In genomic region chr22:46061124-46061410, GRCh38 we compare ENCODE assay signal across 13 cellular contexts.
DNase-seq lines count a peak whose midpoint lies in the region; ATAC-seq and TF ChIP-seq lines count a peak whose summit lies in the region.
"Had no signal": no experiment of that assay in that cellular context is flagged by ENCODE, and none has a peak within 500 bp of the region (broad histone marks: within the 10 kb centered on the region; RNA-seq: fewer than 3 reads in every experiment).

No MANE protein-coding gene starts in this region.

- H3K4me3 ChIP-seq in esophagus (ENCODE audit: low read depth in 1 of 2, low read length in 2 of 2) (no peak overlapping the region), osteoblast (ENCODE audit: insufficient read depth, low read length) (peak overlapping the region; percentile 46), upper lobe of left lung (peak overlapping the region in 2 of 4 donors; percentile 25 to 29)

- H3K4me1 Mint-ChIP-seq in T-helper 17 cell, result peaks cover 39% of the 10 kb centered on the region

- TF ChIP-seq POLR2A in upper lobe of left lung (IDR thresholded peaks at IDR 0.05), result no peak

- H3K36me3 Mint-ChIP-seq in T-helper 17 cell (ENCODE audit: low read depth), result peaks cover 2% of the 10 kb centered on the region

- no peak overlapping the region for H2AFZ ChIP-seq in osteoblast (ENCODE audit: low read length)

- TF ChIP-seq EP300 in upper lobe of left lung (IDR thresholded peaks at IDR 0.05), result no peak

- H3K36me3 ChIP-seq in esophagus (ENCODE audit: control insufficient read depth in 2 of 2, insufficient read depth in 2 of 2, low read length in 1 of 2) (peaks cover 0 to 3% of the 10 kb centered on the region in 2 donors), osteoblast (ENCODE audit: insufficient read depth, low read length) (no peaks in the 10 kb centered on the region), upper lobe of left lung (peaks cover 0 to 10% (median 5%) of the 10 kb centered on the region in 4 donors)

- no peaks in the 10 kb centered on the region for H4K20me1 ChIP-seq in osteoblast (ENCODE audit: insufficient read depth, low read length)

- no peaks in the 10 kb centered on the region for H3K27me3 Mint-ChIP-seq in T-helper 17 cell

- H3K79me2 ChIP-seq in osteoblast (ENCODE audit: insufficient read depth, low read length), result peaks cover 100% of the 10 kb centered on the region

- ATAC-seq in activated CD4-positive, CD25-positive, alpha-beta regulatory T cell treated with anti-CD3 and anti-CD28 coated beads, Interleukin-2, amount 50 U/mL, for 24 hours, result no peak
- ATAC-seq in upper lobe of left lung (ENCODE audit: low FRiP score in 2 of 2) (no peak), T-helper 17 cell (no peak), GM19452 (IDR thresholded peaks at IDR 0.05; ENCODE audit: unreplicated experiment) (no peak)

- H3K4me3 Mint-ChIP-seq in T-helper 17 cell, result no peak overlapping the region

- H3K27ac ChIP-seq in esophagus (ENCODE audit: low read depth in 2 of 2, low read length in 1 of 2) (peak overlapping the region; percentile 50 to 74), osteoblast (ENCODE audit: low read depth, low read length) (peak overlapping the region; percentile 97), upper lobe of left lung (peak overlapping the region; percentile 58 to 100 (median 85))

- 54 to 64% methylated on average over 26 of the region's 26 CpGs for WGBS in esophagus, 2 donors
- 63 to 69% methylated on average over 10 to 20 of the region's 26 CpGs for WGBS in upper lobe of left lung, 2 donors

- H3K4me2 ChIP-seq in osteoblast (ENCODE audit: insufficient read depth, low read length), result peak overlapping the region; percentile 72

- H3K9me3 ChIP-seq in esophagus (ENCODE audit: control insufficient read depth in 2 of 2, insufficient read depth in 1 of 2, low read depth in 1 of 2, low read length in 1 of 2), result no peaks in the 10 kb centered on the region
- H3K9me3 ChIP-seq in osteoblast (ENCODE audit: low read depth, low read length), result no peaks in the 10 kb centered on the region
- no peaks in the 10 kb centered on the region for H3K9me3 ChIP-seq in upper lobe of left lung
- H3K9me3 ChIP-seq in T-helper 17 cell (ENCODE audit: control insufficient read depth, low read length, poor library complexity, severe bottlenecking), result no peaks in the 10 kb centered on the region

- H3K27me3 ChIP-seq in esophagus (ENCODE audit: control insufficient read depth in 1 of 2, insufficient read depth in 2 of 2, low read length in 2 of 2), result no peaks in the 10 kb centered on the region
- H3K27me3 ChIP-seq in osteoblast (ENCODE audit: insufficient read depth, low read length), result no peaks in the 10 kb centered on the region
- no peaks in the 10 kb centered on the region for H3K27me3 ChIP-seq in upper lobe of left lung

- no peak overlapping the region for H3K27ac Mint-ChIP-seq in T-helper 17 cell

- TF ChIP-seq CTCF in osteoblast (IDR thresholded peaks at IDR 0.05; ENCODE audit: extremely low read depth, low read depth, low read length) (no peak), upper lobe of left lung (IDR thresholded peaks at IDR 0.05) (no peak)

- H3K4me1 ChIP-seq in esophagus (ENCODE audit: control insufficient read depth in 2 of 2, insufficient read depth in 2 of 2, low read length in 1 of 2) (peaks cover 7 to 25% of the 10 kb centered on the region in 2 donors), osteoblast (ENCODE audit: insufficient read depth, low read length) (peaks cover 80% of the 10 kb centered on the region), upper lobe of left lung (peaks cover 59 to 96% (median 65%) of the 10 kb centered on the region in 4 donors)

- DNase-seq in activated CD4-positive, CD25-positive, alpha-beta regulatory T cell treated with anti-CD3 and anti-CD28 coated beads, Interleukin-2, amount 50 U/mL, for 72 hours, result peak; percentile 14
- DNase-seq in osteoblast (ENCODE audit: insufficient read length, low spot score, missing footprints) (no peak), upper lobe of left lung (peak in 1 of 2 donors; percentile 10), T-helper 17 cell (no peak), NCI-H2171 treated with DMSO at 0.1 percent for 48 hours (lab: John Stamatoyannopoulos, UW) (no peak)
- DNase-seq: activated CD4-positive, alpha-beta T cell treated with anti-CD3 and anti-CD28 coated beads, Interleukin-2, amount 50 U/mL, for 1 hour; erythroblast; NCI-H1105; NCI-H446; T-helper 2 cell had no signal
